In the genomic region with DNA sequence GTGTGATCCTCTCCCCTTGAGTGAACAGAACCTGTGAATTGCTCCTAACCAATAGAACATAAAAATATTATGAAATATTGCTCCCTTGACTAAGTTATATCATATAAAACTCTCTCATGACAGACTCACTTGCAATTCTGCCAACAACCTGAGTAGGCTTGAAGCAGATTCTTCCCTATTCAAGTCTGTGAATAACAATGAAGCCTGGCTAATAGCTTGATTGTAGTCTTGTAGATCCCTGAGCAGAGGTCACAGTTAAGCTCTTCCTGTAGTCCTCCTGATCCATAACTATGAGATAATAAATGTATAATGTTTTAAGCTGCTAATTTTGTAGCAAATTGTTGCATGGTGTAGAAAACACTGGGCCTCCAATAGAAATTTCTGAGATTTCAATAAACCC, we compare ENCODE assay signal across 8 cellular contexts.
"Had no signal": no experiment of that assay in that cellular context is flagged by ENCODE, and none has a peak within 500 bp of the region (broad histone marks: within the 10 kb centered on the region; RNA-seq: fewer than 3 reads in every experiment).

No MANE protein-coding gene starts in this region.

- H3K27ac Mint-ChIP-seq: H9, HFFc6 had no signal

- H3K36me3 ChIP-seq: HAP-1 had no signal

- H3K27ac ChIP-seq: GM23248 had no signal

- H3K4me3 ChIP-seq: GM23248, HAP-1 had no signal

- H2AFZ ChIP-seq: GM23248 had no signal

- H3K9me3 ChIP-seq: HAP-1 had no signal

- DNase-seq: GM23248, GOT3, H7, H9, HCEC 1CT, HFFc6 had no signal

- H3K4me1 ChIP-seq: HAP-1 had no signal

- H3K4me3 Mint-ChIP-seq: H9, HFFc6 had no signal

- H3K9me3 Mint-ChIP-seq: H9, HFFc6 had no signal

- ATAC-seq: HCT116 had no signal
